11 cellular contexts compared by ENCODE assay signal in the genomic region with DNA sequence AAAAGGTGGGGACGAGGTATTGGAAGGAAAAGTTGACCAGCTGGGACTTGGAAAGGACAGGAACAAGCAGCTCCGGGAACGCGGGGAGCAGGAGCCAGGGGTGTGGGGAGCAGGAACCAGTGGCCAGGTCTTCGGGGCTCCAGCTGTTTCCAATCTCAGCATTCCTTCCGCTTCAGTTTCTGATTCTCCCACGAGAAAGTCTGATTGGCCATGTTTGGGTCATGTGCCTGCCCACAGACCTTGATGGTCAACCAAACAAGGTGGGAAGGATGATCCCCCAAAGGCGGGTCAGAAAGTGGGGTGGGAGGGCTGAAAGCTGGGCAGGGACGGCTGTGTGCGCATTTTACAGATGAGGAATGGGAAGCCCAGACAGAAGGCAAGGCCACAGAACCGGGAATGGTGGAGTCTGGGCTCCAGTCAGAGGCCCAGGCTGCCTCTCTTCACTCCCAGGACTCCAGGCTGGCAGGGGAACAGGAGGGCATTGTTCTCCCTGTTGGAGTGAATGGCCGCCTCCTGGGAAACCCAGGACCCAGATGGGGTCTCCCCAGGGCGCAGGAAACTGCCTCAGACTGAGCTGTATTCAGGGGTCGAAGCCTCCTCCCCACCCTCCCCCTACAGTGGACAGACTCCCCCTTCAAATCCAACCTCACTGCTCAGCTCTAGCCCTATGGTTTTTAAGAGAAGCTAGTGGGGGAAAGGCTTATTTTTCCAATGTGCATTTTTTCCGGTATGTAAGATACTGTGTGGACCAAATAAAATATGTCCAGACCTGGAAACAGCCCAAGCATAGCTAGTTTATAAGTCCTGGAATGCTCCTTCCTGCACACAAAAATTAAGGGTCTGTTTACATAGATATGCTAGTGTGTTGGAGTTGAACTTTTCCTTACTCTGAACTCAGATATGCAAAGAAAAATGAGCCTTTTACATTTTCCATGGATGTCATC. TPM values are rescaled to one million over a fixed set of nuclear protein-coding genes. Genes with fewer than 3 reads are reported as not detected.
DNase-seq lines count a peak whose midpoint lies in the region; FAIRE-seq and TF ChIP-seq lines count a peak whose summit lies in the region.
"Had no signal": no experiment of that assay in that cellular context is flagged by ENCODE, and none has a peak within 500 bp of the region (broad histone marks: within the 10 kb centered on the region; RNA-seq: fewer than 3 reads in every experiment).

No MANE protein-coding gene starts in this region.

- no peak overlapping the region for H2AFZ ChIP-seq in mesenchymal stem cell (ENCODE audit: low read depth, low read length)

- no peak overlapping the region for H2BK12ac ChIP-seq in mesenchymal stem cell (ENCODE audit: low read length in 2 of 2)

- no peaks in the 10 kb centered on the region for H3K79me1 ChIP-seq in mesenchymal stem cell (replicated peaks; ENCODE audit: low read length, poor library complexity, severe bottlenecking)

- no peak overlapping the region for H3K4ac ChIP-seq in mesenchymal stem cell (ENCODE audit: low read depth in 1 of 2, low read length in 2 of 2)

- no peak overlapping the region for H3K4me3 Mint-ChIP-seq in type B pancreatic cell

- 60% methylated on average over 15 of the region's 15 CpGs for WGBS in esophagus muscularis mucosa
- 72% methylated on average over 12 of the region's 15 CpGs for WGBS in mesenchymal stem cell
- WGBS in transverse colon (ENCODE audit: low coverage in 1 of 2), 2 donors, result 35 to 73% methylated on average over 2 to 15 of the region's 15 CpGs

- DNase-seq in RPMI7951 (ENCODE audit: low read depth), result peak; percentile 75
- no peak for DNase-seq in esophagus muscularis mucosa (ENCODE audit: extremely low spot score)
- no peak for DNase-seq in mesenchymal stem cell
- DNase-seq in transverse colon, result no peak
- DNase-seq in urothelium cell line (ENCODE audit: low spot score), result no peak
- no peak for DNase-seq in AG08395 (ENCODE audit: low spot score)
- DNase-seq in type B pancreatic cell (ENCODE audit: extremely low spot score, unreplicated experiment), result no peak
- DNase-seq: activated gamma-delta T cell treated with Interleukin-2 at 50 U/mL for 16 hours, DMS79, NCI-H2227 treated with DMSO at 0.1 percent for 48 hours had no signal

- FAIRE-seq in urothelium cell line (lab: Jason Lieb, UNC), result no peak
- FAIRE-seq: keratinocyte had no signal

- no peak overlapping the region for H3K18ac ChIP-seq in mesenchymal stem cell (ENCODE audit: low read depth in 1 of 2, low read length in 2 of 2)

- no peak overlapping the region for H3K4me2 ChIP-seq in mesenchymal stem cell (ENCODE audit: low read length, poor library complexity, severe bottlenecking)

- H3K4me1 Mint-ChIP-seq in type B pancreatic cell (ENCODE audit: unreplicated experiment), result peaks cover 25% of the 10 kb centered on the region

- no peak overlapping the region for H3K4me3 ChIP-seq in esophagus muscularis mucosa
- H3K4me3 ChIP-seq in mesenchymal stem cell (ENCODE audit: insufficient read depth in 1 of 2, low read depth in 1 of 2, low read length in 2 of 2), result no peak overlapping the region
- H3K4me3 ChIP-seq in transverse colon, result no peak overlapping the region

- H3K36me3 ChIP-seq in esophagus muscularis mucosa (no peaks in the 10 kb centered on the region), mesenchymal stem cell (ENCODE audit: control insufficient read depth in 1 of 2, insufficient read depth in 2 of 2, low read depth in 1 of 2, low read length in 2 of 2) (no peaks in the 10 kb centered on the region), transverse colon (no peaks in the 10 kb centered on the region)

- H2AK5ac ChIP-seq in mesenchymal stem cell (ENCODE audit: low read length, severe bottlenecking), result peak overlapping the region; percentile 30

- H2BK120ac ChIP-seq in mesenchymal stem cell (ENCODE audit: low read depth, low read length), result no peak overlapping the region

- H3K23ac ChIP-seq in mesenchymal stem cell (ENCODE audit: low read length in 2 of 2), result no peak overlapping the region

- H2BK15ac ChIP-seq in mesenchymal stem cell (ENCODE audit: low read depth, poor library complexity, severe bottlenecking), result no peak overlapping the region

- peaks cover 8% of the 10 kb centered on the region for H3K9me3 Mint-ChIP-seq in type B pancreatic cell

- no peaks in the 10 kb centered on the region for H3K27me3 Mint-ChIP-seq in type B pancreatic cell

- no peaks in the 10 kb centered on the region for H3K27me3 ChIP-seq in esophagus muscularis mucosa
- H3K27me3 ChIP-seq in mesenchymal stem cell (ENCODE audit: control insufficient read depth in 1 of 2, insufficient read depth in 1 of 2, low read length in 2 of 2), result no peaks in the 10 kb centered on the region
- no peaks in the 10 kb centered on the region for H3K27me3 ChIP-seq in transverse colon

- no peak overlapping the region for H4K91ac ChIP-seq in mesenchymal stem cell (ENCODE audit: low read length)

- no peak for TF ChIP-seq EP300 in esophagus muscularis mucosa (IDR thresholded peaks at IDR 0.05)
- TF ChIP-seq EP300 in transverse colon (IDR thresholded peaks at IDR 0.05; ENCODE audit: low read depth), result no peak

- in situ Hi-C loops in transverse colon (cut with MboI; ENCODE audit: low pct_ligation_motif_present in 1 of 4, low pct_unique_long_range_greater_than_20kb in 1 of 4, low sequenced_read_pairs in 3 of 4), result no loop called here

- no peak overlapping the region for H3K27ac Mint-ChIP-seq in type B pancreatic cell

- H3K4me1 ChIP-seq in esophagus muscularis mucosa, result peaks cover 13 to 64% (median 53%) of the 10 kb centered on the region in 4 donors
- peaks cover 10% of the 10 kb centered on the region for H3K4me1 ChIP-seq in mesenchymal stem cell (ENCODE audit: control insufficient read depth, insufficient read depth, low read depth, low read length)
- H3K4me1 ChIP-seq in transverse colon, result peaks cover 9 to 32% (median 20%) of the 10 kb centered on the region in 4 donors

- H3K9me3 ChIP-seq in esophagus muscularis mucosa, result peaks cover 0 to 7% (median 6%) of the 10 kb centered on the region in 4 donors
- peaks cover 10% of the 10 kb centered on the region for H3K9me3 ChIP-seq in mesenchymal stem cell (ENCODE audit: control insufficient read depth, low read length)
- no peaks in the 10 kb centered on the region for H3K9me3 ChIP-seq in transverse colon

- H3K27ac ChIP-seq in esophagus muscularis mucosa (replicated peaks in 1 of 4) (peak overlapping the region; percentile 73 to 83 (median 76)), mesenchymal stem cell (ENCODE audit: low read length, poor library complexity, severe bottlenecking) (no peak overlapping the region), transverse colon (peak overlapping the region; percentile 42 to 86 (median 62))

- no peak overlapping the region for H4K8ac ChIP-seq in mesenchymal stem cell (ENCODE audit: low read length)

- peaks cover 3% of the 10 kb centered on the region for H3K36me3 Mint-ChIP-seq in type B pancreatic cell

- TF ChIP-seq CTCF in esophagus muscularis mucosa (IDR thresholded peaks at IDR 0.05) (no peak), transverse colon (IDR thresholded peaks at IDR 0.05) (no peak), type B pancreatic cell (conservative IDR thresholded peaks at IDR 0.05) (no peak)

- H3K9ac ChIP-seq in mesenchymal stem cell (ENCODE audit: low read length), result peak overlapping the region; percentile 71

- intact Hi-C loops in esophagus muscularis mucosa (cut with DNase I), result no loop called here
- intact Hi-C loops in transverse colon (cut with DNase I; ENCODE audit: low total_unique reads), result no loop called here

- H2BK5ac ChIP-seq in mesenchymal stem cell (ENCODE audit: low read depth, low read length, poor library complexity, severe bottlenecking), result no peak overlapping the region

- TF ChIP-seq POLR2A in esophagus muscularis mucosa (IDR thresholded peaks at IDR 0.05; ENCODE audit: low read depth), result no peak
- no peak for TF ChIP-seq POLR2A in transverse colon (IDR thresholded peaks at IDR 0.05)

- H3K14ac ChIP-seq in mesenchymal stem cell (ENCODE audit: low read length in 2 of 2), result no peak overlapping the region

RNA-seq across cellular contexts. Expression of a gene that starts 12.2 kb away (rescaled TPM):
- under 0.01 and 0.24 TPM in 2 replicates for total RNA-seq in RPMI7951 (2014; rRNA removed; shearing (Covaris generic))
- total RNA-seq in esophagus muscularis mucosa (100 to 1,000 TPM; 107 to 217 (median 130) TPM), transverse colon (10 to 100 TPM in 3 of 4 donors, 1 to 10 TPM in 1; 9.4 to 22.3 (median 15.6) TPM), type B pancreatic cell (ENCODE audit: low replicate concordance) (4.6 and 33.3 TPM in 2 replicates)
- 0.01 TPM for polyA plus RNA-seq in mesenchymal stem cell (2013, experiment 1 of 2)
- polyA plus RNA-seq in mesenchymal stem cell (2013, experiment 2 of 2), result 0.01 TPM
- polyA plus RNA-seq: keratinocyte had no signal
